In the genomic region with DNA sequence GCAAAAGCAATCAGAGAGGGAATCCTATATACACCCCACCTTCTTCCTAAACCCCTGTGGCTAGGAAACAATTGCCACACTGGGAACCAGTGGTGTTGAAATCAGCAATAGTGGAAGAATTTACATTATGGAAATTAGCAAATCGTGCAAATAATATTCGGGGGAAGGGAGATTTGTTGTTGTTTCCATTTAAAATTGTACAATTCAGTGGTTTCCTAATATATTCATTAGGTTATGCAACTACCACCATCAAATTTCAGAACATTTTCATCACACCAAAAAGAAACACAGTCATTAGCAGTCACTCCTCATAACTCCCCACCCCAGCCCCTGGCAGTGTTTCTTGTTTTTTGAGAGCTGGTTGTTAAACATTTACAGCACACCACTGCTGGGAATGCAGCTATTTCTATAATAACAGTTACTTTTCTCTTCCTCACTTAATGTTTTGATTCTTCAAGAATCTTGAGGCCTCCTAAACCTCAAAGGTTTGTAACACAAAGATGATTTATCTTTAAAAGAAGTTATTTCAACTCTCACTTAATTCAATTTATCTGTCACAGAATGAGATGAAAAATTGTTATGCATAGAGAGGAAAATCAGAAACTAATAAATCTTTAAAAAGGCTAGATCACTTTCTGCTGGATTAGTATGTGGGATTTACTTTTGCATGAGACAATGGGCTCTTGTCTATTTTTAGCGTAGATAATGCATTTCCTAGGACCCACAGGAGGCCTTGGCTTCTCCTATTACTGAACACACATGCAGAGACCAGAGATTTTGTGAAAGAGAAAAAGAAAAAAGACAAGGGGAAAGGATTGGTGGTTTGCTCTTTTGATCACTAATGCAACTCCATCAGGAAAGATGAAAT, we compare ENCODE assay signal across 12 cellular contexts.
A peak's percentile ranks its signal among the peaks of the same experiment; 100 is the strongest.
DNase-seq lines count a peak whose midpoint lies in the region; ATAC-seq, FAIRE-seq and TF ChIP-seq lines count a peak whose summit lies in the region.
"Had no signal": no experiment of that assay in that cellular context is flagged by ENCODE, and none has a peak within 500 bp of the region (broad histone marks: within the 10 kb centered on the region; RNA-seq: fewer than 3 reads in every experiment).

No MANE protein-coding gene starts in this region.

- no peak overlapping the region for H2BK120ac ChIP-seq in trophoblast cell (ENCODE audit: insufficient read depth, low read length, poor library complexity)

- H2BK5ac ChIP-seq in trophoblast cell (ENCODE audit: low read depth, low read length, poor library complexity) = no peak overlapping the region

- no peak for TF ChIP-seq POLR2A in gastroesophageal sphincter (IDR thresholded peaks at IDR 0.05)

- H3K4me1 ChIP-seq in RWPE2 (ENCODE audit: insufficient read depth, poor library complexity, severe bottlenecking) (peaks cover 7% of the 10 kb centered on the region), gastroesophageal sphincter (no peaks in the 10 kb centered on the region), trophoblast cell (ENCODE audit: control insufficient read depth in 1 of 2, insufficient read depth in 2 of 2, low read length in 2 of 2) (peaks cover 8% of the 10 kb centered on the region in 2 experiments)
- H3K4me1 ChIP-seq: spleen had no signal

- H2AK5ac ChIP-seq in trophoblast cell (ENCODE audit: low read length) = no peak overlapping the region

- no peaks in the 10 kb centered on the region for H3K79me1 ChIP-seq in trophoblast cell (ENCODE audit: low read length)

- TF ChIP-seq CTCF in RWPE2 (IDR thresholded peaks at IDR 0.05; ENCODE audit: poor library complexity, severe bottlenecking) (no peak), gastroesophageal sphincter (IDR thresholded peaks at IDR 0.05) (no peak), D721Med (IDR thresholded peaks at IDR 0.05; ENCODE audit: insufficient read depth, missing control alignments) (no peak)

- WGBS in gastroesophageal sphincter (ENCODE audit: low coverage in 1 of 2), 2 donors = 72 to 83% methylated on average over 3 of the region's 3 CpGs
- no CpG with 5 or more reads among the region's 3 CpGs for WGBS in trophoblast cell (ENCODE audit: extremely low coverage, insufficient coverage, insufficient read length)

- no peak for FAIRE-seq in D721Med (lab: Jason Lieb, UNC)

- no peak overlapping the region for H3K14ac ChIP-seq in trophoblast cell (ENCODE audit: low read length)

- H3K9ac ChIP-seq in trophoblast cell (ENCODE audit: low read length) = no peak overlapping the region

- no peak overlapping the region for H4K8ac ChIP-seq in trophoblast cell (ENCODE audit: low read depth, low read length)

- H3K23ac ChIP-seq in trophoblast cell (ENCODE audit: low read length) = no peak overlapping the region

- H3K4me2 ChIP-seq in trophoblast cell (ENCODE audit: low read length) = no peak overlapping the region

- H3K79me2 ChIP-seq in trophoblast cell (ENCODE audit: control insufficient read depth, insufficient read depth, low read length, poor library complexity) = peaks cover 2% of the 10 kb centered on the region

- H3K18ac ChIP-seq in trophoblast cell (ENCODE audit: low read length) = no peak overlapping the region

- H3K9me3 ChIP-seq in RWPE2 (ENCODE audit: severe bottlenecking) (no peaks in the 10 kb centered on the region), gastroesophageal sphincter (no peaks in the 10 kb centered on the region), trophoblast cell (ENCODE audit: insufficient read depth, low read depth, low read length) (no peaks in the 10 kb centered on the region)
- H3K9me3 ChIP-seq: spleen had no signal

- H3K4me3 ChIP-seq in RWPE2 (ENCODE audit: severe bottlenecking) = no peak overlapping the region
- H3K4me3 ChIP-seq in gastroesophageal sphincter = no peak overlapping the region
- H3K4me3 ChIP-seq in trophoblast cell (ENCODE audit: low read depth, low read length) = no peak overlapping the region
- no peak overlapping the region for H3K4me3 ChIP-seq in H7 (ENCODE audit: insufficient read depth, low read depth, low read length)
- H3K4me3 ChIP-seq: spleen had no signal

- H4K12ac ChIP-seq in trophoblast cell (ENCODE audit: low read depth, low read length) = no peak overlapping the region

- no peak overlapping the region for H3K27ac ChIP-seq in RWPE2 (ENCODE audit: poor library complexity, severe bottlenecking)
- no peak overlapping the region for H3K27ac ChIP-seq in gastroesophageal sphincter
- H3K27ac ChIP-seq in trophoblast cell (ENCODE audit: low read depth, low read length) = peak overlapping the region; percentile 26

- peak; percentile 19; the same call in 1 of the 3 replicates for ATAC-seq in RWPE2 (ENCODE audit: low read depth)
- peak; percentile 89 for ATAC-seq in gastroesophageal sphincter

- H2AFZ ChIP-seq in trophoblast cell (ENCODE audit: insufficient read depth, low read length, poor library complexity) = no peak overlapping the region

- no peak overlapping the region for H2BK12ac ChIP-seq in trophoblast cell (ENCODE audit: low read length)

- no peak overlapping the region for H4K91ac ChIP-seq in trophoblast cell (ENCODE audit: low read depth, low read length)

- no peak for TF ChIP-seq EP300 in gastroesophageal sphincter (IDR thresholded peaks at IDR 0.05)

- peak; percentile 6 for DNase-seq in NCI-H146 (lab: John Stamatoyannopoulos, UW)
- no peak for DNase-seq in NCI-H146 treated with DMSO at 0.1 percent for 48 hours (lab: John Stamatoyannopoulos, UW; ENCODE audit: unreplicated experiment)
- DNase-seq in RWPE2 (ENCODE audit: low spot score) = no peak
- DNase-seq in trophoblast cell = peak; percentile 58 to 76
- DNase-seq in activated T-cell treated with anti-CD3 and anti-CD28 coated beads, Interleukin-2, amount 50 U/mL, for 1 hour = no peak
- no peak for DNase-seq in H7
- no peak for DNase-seq in D721Med (ENCODE audit: insufficient read length, low spot score)
- DNase-seq: activated CD4-positive, alpha-beta T cell treated with anti-CD3 and anti-CD28 coated beads for 4 hours; activated effector memory CD4-positive, alpha-beta T cell treated with anti-CD3 and anti-CD28 coated beads, Interleukin-2, amount 50 U/mL, for 16 hours; GDM1; spleen had no signal

- H3K27me3 ChIP-seq in RWPE2 (ENCODE audit: insufficient read depth, poor library complexity, severe bottlenecking) (no peaks in the 10 kb centered on the region), gastroesophageal sphincter (no peaks in the 10 kb centered on the region), trophoblast cell (ENCODE audit: insufficient read depth, low read length) (no peaks in the 10 kb centered on the region), H7 (ENCODE audit: control insufficient read depth, insufficient read depth, low read length) (no peaks in the 10 kb centered on the region)
- H3K27me3 ChIP-seq: spleen had no signal

- no peak overlapping the region for H3K4ac ChIP-seq in trophoblast cell (ENCODE audit: low read depth, low read length)

- no peaks in the 10 kb centered on the region for H3K36me3 ChIP-seq in RWPE2 (ENCODE audit: low read depth)
- H3K36me3 ChIP-seq in gastroesophageal sphincter = no peaks in the 10 kb centered on the region
- no peaks in the 10 kb centered on the region for H3K36me3 ChIP-seq in trophoblast cell (ENCODE audit: control insufficient read depth in 1 of 2, insufficient read depth in 2 of 2, low read length in 2 of 2)
- H3K36me3 ChIP-seq in H7 (replicated peaks; ENCODE audit: control insufficient read depth, insufficient read depth, low read length) = no peaks in the 10 kb centered on the region
- H3K36me3 ChIP-seq: spleen had no signal

Comparison
In these comparisons a context has a peak if more than half of its experiments do, and no peak if none do; other contexts are left out.
1. DNase-seq: peak in NCI-H146 (single experiment) and trophoblast cell (2 of 2); none in NCI-H146 treated with DMSO at 0.1 percent for 48 hours (single experiment), RWPE2 (single experiment), activated T-cell treated with anti-CD3 and anti-CD28 coated beads, Interleukin-2, amount 50 U/mL, for 1 hour (single experiment), H7 (single experiment) and D721Med (single experiment).